ENCODE assay signal across 1 cellular context in genomic region chr5:55538621-55539020, GRCh38.
TF ChIP-seq lines count a peak whose summit lies in the region.

No MANE protein-coding gene starts in this region.

TF ChIP-seq in WTC11, 78 proteins besides CTCF, POLR2A, EP300 and RAD21 (continued from another document):
- TF ChIP-seq KAT7 (CRISPR knock-in tag; IDR thresholded peaks at IDR 0.05; ENCODE audit: borderline replicate concordance) (no peak), NR2C2 (CRISPR knock-in tag; IDR thresholded peaks at IDR 0.05) (no peak), CBFB (CRISPR knock-in tag; IDR thresholded peaks at IDR 0.05; ENCODE audit: low read depth) (no peak), EMX1 (CRISPR knock-in tag; IDR thresholded peaks at IDR 0.05) (no peak), PRDM15 (CRISPR knock-in tag; IDR thresholded peaks at IDR 0.05) (no peak), ZNF138 (CRISPR knock-in tag; conservative IDR thresholded peaks at IDR 0.05) (no peak)
- TF ChIP-seq, protein P1, sequence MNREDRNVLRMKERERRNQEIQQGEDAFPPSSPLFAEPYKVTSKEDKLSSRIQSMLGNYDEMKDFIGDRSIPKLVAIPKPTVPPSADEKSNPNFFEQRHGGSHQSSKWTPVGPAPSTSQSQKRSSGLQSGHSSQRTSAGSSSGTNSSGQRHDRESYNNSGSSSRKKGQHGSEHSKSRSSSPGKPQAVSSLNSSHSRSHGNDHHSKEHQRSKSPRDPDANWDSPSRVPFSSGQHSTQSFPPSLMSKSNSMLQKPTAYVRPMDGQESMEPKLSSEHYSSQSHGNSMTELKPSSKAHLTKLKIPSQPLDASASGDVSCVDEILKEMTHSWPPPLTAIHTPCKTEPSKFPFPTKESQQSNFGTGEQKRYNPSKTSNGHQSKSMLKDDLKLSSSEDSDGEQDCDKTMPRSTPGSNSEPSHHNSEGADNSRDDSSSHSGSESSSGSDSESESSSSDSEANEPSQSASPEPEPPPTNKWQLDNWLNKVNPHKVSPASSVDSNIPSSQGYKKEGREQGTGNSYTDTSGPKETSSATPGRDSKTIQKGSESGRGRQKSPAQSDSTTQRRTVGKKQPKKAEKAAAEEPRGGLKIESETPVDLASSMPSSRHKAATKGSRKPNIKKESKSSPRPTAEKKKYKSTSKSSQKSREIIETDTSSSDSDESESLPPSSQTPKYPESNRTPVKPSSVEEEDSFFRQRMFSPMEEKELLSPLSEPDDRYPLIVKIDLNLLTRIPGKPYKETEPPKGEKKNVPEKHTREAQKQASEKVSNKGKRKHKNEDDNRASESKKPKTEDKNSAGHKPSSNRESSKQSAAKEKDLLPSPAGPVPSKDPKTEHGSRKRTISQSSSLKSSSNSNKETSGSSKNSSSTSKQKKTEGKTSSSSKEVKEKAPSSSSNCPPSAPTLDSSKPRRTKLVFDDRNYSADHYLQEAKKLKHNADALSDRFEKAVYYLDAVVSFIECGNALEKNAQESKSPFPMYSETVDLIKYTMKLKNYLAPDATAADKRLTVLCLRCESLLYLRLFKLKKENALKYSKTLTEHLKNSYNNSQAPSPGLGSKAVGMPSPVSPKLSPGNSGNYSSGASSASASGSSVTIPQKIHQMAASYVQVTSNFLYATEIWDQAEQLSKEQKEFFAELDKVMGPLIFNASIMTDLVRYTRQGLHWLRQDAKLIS (CRISPR knock-in tag; IDR thresholded peaks at IDR 0.05; ENCODE audit: borderline replicate concordance), result no peak
